In genomic region chr3:133992385-133992784, GRCh38 we compare ENCODE assay signal across 21 cellular contexts. TPM values are rescaled to one million over a fixed set of nuclear protein-coding genes. Genes with fewer than 3 reads are reported as not detected.
DNase-seq lines count a peak whose midpoint lies in the region; ATAC-seq and TF ChIP-seq lines count a peak whose summit lies in the region.
"Had no signal": no experiment of that assay in that cellular context is flagged by ENCODE, and none has a peak within 500 bp of the region (broad histone marks: within the 10 kb centered on the region; RNA-seq: fewer than 3 reads in every experiment).

No MANE protein-coding gene starts in this region.

- no peak for TF ChIP-seq POLR2A in esophagus squamous epithelium (IDR thresholded peaks at IDR 0.05)

- H3K9me3 Mint-ChIP-seq in immature natural killer cell = no peaks in the 10 kb centered on the region
- H3K9me3 Mint-ChIP-seq: CD4-positive, alpha-beta T cell; mesothelial cell of epicardium had no signal

- H3K4me3 ChIP-seq in AG04450 (ENCODE audit: low read depth, low read length) (no peak overlapping the region), HL-60 (replicated peaks; ENCODE audit: insufficient read depth, low read length) (no peak overlapping the region), esophagus squamous epithelium (no peak overlapping the region), lower lobe of right lung (no peak overlapping the region)
- H3K4me3 ChIP-seq: breast epithelium, prostate gland had no signal

- peak; percentile 25; the same call in 1 of the 2 replicates for TF ChIP-seq CTCF in AG04450 (IDR thresholded peaks at IDR 0.05; ENCODE audit: low read depth, low read length)
- no peak for TF ChIP-seq CTCF in HL-60 (IDR thresholded peaks at IDR 0.05; ENCODE audit: insufficient read depth, low read length)
- TF ChIP-seq CTCF in esophagus squamous epithelium (IDR thresholded peaks at IDR 0.05) = no peak
- no peak for TF ChIP-seq CTCF in lower lobe of right lung (IDR thresholded peaks at IDR 0.05)

- peaks cover 0 to 14% of the 10 kb centered on the region in 2 donors for H3K4me1 Mint-ChIP-seq in immature natural killer cell

- H3K36me3 ChIP-seq in esophagus squamous epithelium (no peaks in the 10 kb centered on the region), lower lobe of right lung (no peaks in the 10 kb centered on the region)
- H3K36me3 ChIP-seq: breast epithelium, prostate gland had no signal

- CTCF ChIA-PET in AG04450 (lab: Charles Lee) = no interaction called here

- ATAC-seq in lower lobe of right lung = no peak
- ATAC-seq in HG03095 (IDR thresholded peaks at IDR 0.05; ENCODE audit: unreplicated experiment) = no peak
- no peak for ATAC-seq in HG02870 (IDR thresholded peaks at IDR 0.05; ENCODE audit: unreplicated experiment)

- H3K27me3 Mint-ChIP-seq in immature natural killer cell (ENCODE audit: low read depth in 3 of 3) = peaks cover under 1 to 13% (median 3%) of the 10 kb centered on the region in 3 donors
- H3K27me3 Mint-ChIP-seq: CD4-positive, alpha-beta T cell had no signal

- intact Hi-C loops in esophagus squamous epithelium (cut with DNase I) (no loop called here), lower lobe of right lung (cut with DNase I) (no loop called here)

- no peak overlapping the region for H3K4me3 Mint-ChIP-seq in immature natural killer cell
- H3K4me3 Mint-ChIP-seq: CD4-positive, alpha-beta T cell; mesothelial cell of epicardium had no signal

- POLR2A ChIA-PET in AG04450 (lab: Yijun Ruan, JAX) = no interaction called here

- DNase-seq in AG04450 (ENCODE audit: low read depth, low spot score) = no peak
- no peak for DNase-seq in HL-60 (ENCODE audit: low read depth in 1 of 2, low spot score in 1 of 2)
- no peak for DNase-seq in esophagus squamous epithelium (lab: John Stamatoyannopoulos, UW)
- no peak for DNase-seq in lower lobe of right lung
- no peak for DNase-seq in activated CD4-positive, alpha-beta T cell treated with anti-CD3 and anti-CD28 coated beads, Interleukin-2, amount 50 U/mL, for 4 hours
- no peak for DNase-seq in immature natural killer cell
- DNase-seq: ACHN; activated gamma-delta T cell; CD4-positive, alpha-beta T cell; NCI-H2081; substantia nigra; SW 1271 had no signal

- no peaks in the 10 kb centered on the region for H3K27me3 ChIP-seq in AG04450 (ENCODE audit: control insufficient read depth, insufficient read depth, low read length)
- no peaks in the 10 kb centered on the region for H3K27me3 ChIP-seq in HL-60 (ENCODE audit: insufficient read depth, poor library complexity, severe bottlenecking)
- H3K27me3 ChIP-seq in esophagus squamous epithelium = no peaks in the 10 kb centered on the region
- H3K27me3 ChIP-seq in lower lobe of right lung (ENCODE audit: low read depth) = no peaks in the 10 kb centered on the region
- H3K27me3 ChIP-seq: breast epithelium had no signal

- no peak overlapping the region for H3K27ac Mint-ChIP-seq in immature natural killer cell
- H3K27ac Mint-ChIP-seq: CD4-positive, alpha-beta T cell; mesothelial cell of epicardium had no signal

- WGBS in esophagus squamous epithelium, 2 donors = 52 to 87% methylated on average over 2 to 3 of the region's 3 CpGs

- no peaks in the 10 kb centered on the region for H3K9me3 ChIP-seq in AG04450 (ENCODE audit: control insufficient read depth, insufficient read depth, low read length)
- H3K9me3 ChIP-seq in esophagus squamous epithelium = no peaks in the 10 kb centered on the region
- H3K9me3 ChIP-seq in lower lobe of right lung = no peaks in the 10 kb centered on the region
- H3K9me3 ChIP-seq: breast epithelium, prostate gland had no signal

- peaks cover 0 to 78% (median 10%) of the 10 kb centered on the region in 3 donors for H3K4me1 ChIP-seq in esophagus squamous epithelium
- peaks cover 27% of the 10 kb centered on the region for H3K4me1 ChIP-seq in lower lobe of right lung
- H3K4me1 ChIP-seq: breast epithelium, prostate gland had no signal

- H3K27ac ChIP-seq in AG04450 (ENCODE audit: low read depth, low read length) (no peak overlapping the region), HL-60 (replicated peaks) (peak overlapping the region; percentile 50), esophagus squamous epithelium (peak overlapping the region in 3 of 4 donors; percentile 14 to 51 (median 38)), lower lobe of right lung (peak overlapping the region; percentile 13)
- H3K27ac ChIP-seq: KMS-11, prostate gland, RWPE1 had no signal

- no peaks in the 10 kb centered on the region for H3K36me3 Mint-ChIP-seq in immature natural killer cell
- H3K36me3 Mint-ChIP-seq: mesothelial cell of epicardium had no signal

RNA-seq across cellular contexts. Expression of gene SLCO2A1, which starts 37.3 kb away (rescaled TPM):
- polyA plus RNA-seq in AG04450 (2011; rRNA removed) = 1.6 and 1.7 TPM in 2 replicates
- 1.0 and 1.4 TPM in 2 replicates for polyA minus RNA-seq in AG04450 (2011; rRNA and poly(A)+ RNA removed)
- 10 to 100 TPM in 1 of 4 donors, 1 to 10 TPM in 3; 3.3 to 18.9 (median 6.0) TPM for total RNA-seq in esophagus squamous epithelium
- 204 TPM for total RNA-seq in lower lobe of right lung
- not detected for polyA plus RNA-seq in immature natural killer cell
- total RNA-seq: CD4-positive, alpha-beta T cell; NCI-H460 had no signal
- polyA plus RNA-seq: neural cell had no signal

Comparison
In these comparisons a context has a peak if more than half of its experiments do, and no peak if none do; other contexts are left out.
1. RNA of gene SLCO2A1, which starts 37.3 kb away (total RNA-seq): 204 TPM in lower lobe of right lung (single experiment); 3.3 to 18.9 TPM in esophagus squamous epithelium; every median in the first group is over 10 times any median in the second.